Comparison of ENCODE assay signal across 1 cellular context in the genomic region with DNA sequence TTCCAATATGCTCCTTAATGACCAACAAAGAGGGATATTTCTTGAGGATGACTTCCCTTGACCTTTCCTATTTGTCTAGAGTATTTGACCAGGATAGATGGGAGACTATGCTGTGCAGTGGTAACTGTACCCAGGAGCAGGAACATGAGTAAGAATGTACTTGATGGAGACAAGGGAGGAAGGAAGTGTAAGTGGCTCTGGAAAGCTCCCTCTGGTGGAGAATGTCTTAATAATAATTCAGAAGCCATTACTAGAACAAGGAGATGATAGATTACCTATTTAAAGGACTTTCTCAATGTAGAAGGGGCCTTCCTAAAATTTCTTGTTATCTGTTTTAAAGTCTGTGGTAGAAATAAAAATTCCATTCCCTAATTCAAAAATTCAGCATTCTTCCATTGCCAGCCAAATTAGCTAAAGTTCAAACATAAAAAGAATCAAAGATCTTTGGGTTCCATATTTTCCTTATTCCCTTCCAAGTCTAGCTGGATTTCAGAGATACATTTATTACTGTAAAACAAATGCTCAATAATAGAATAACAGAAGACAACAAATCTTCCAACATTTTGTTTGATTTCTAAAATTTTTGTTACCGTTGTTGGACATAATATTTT.
TF ChIP-seq lines count a peak whose summit lies in the region.

No MANE protein-coding gene starts in this region.

TF ChIP-seq in WTC11, 78 proteins besides CTCF, POLR2A, EP300 and RAD21 (continued from another document):
- TF ChIP-seq, protein P1, sequence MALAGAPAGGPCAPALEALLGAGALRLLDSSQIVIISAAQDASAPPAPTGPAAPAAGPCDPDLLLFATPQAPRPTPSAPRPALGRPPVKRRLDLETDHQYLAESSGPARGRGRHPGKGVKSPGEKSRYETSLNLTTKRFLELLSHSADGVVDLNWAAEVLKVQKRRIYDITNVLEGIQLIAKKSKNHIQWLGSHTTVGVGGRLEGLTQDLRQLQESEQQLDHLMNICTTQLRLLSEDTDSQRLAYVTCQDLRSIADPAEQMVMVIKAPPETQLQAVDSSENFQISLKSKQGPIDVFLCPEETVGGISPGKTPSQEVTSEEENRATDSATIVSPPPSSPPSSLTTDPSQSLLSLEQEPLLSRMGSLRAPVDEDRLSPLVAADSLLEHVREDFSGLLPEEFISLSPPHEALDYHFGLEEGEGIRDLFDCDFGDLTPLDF (CRISPR knock-in tag; IDR thresholded peaks at IDR 0.05) = no peak
- TF ChIP-seq ZNF671 (CRISPR knock-in tag; IDR thresholded peaks at IDR 0.05) = no peak
- TF ChIP-seq, protein P2, sequence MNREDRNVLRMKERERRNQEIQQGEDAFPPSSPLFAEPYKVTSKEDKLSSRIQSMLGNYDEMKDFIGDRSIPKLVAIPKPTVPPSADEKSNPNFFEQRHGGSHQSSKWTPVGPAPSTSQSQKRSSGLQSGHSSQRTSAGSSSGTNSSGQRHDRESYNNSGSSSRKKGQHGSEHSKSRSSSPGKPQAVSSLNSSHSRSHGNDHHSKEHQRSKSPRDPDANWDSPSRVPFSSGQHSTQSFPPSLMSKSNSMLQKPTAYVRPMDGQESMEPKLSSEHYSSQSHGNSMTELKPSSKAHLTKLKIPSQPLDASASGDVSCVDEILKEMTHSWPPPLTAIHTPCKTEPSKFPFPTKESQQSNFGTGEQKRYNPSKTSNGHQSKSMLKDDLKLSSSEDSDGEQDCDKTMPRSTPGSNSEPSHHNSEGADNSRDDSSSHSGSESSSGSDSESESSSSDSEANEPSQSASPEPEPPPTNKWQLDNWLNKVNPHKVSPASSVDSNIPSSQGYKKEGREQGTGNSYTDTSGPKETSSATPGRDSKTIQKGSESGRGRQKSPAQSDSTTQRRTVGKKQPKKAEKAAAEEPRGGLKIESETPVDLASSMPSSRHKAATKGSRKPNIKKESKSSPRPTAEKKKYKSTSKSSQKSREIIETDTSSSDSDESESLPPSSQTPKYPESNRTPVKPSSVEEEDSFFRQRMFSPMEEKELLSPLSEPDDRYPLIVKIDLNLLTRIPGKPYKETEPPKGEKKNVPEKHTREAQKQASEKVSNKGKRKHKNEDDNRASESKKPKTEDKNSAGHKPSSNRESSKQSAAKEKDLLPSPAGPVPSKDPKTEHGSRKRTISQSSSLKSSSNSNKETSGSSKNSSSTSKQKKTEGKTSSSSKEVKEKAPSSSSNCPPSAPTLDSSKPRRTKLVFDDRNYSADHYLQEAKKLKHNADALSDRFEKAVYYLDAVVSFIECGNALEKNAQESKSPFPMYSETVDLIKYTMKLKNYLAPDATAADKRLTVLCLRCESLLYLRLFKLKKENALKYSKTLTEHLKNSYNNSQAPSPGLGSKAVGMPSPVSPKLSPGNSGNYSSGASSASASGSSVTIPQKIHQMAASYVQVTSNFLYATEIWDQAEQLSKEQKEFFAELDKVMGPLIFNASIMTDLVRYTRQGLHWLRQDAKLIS (CRISPR knock-in tag; IDR thresholded peaks at IDR 0.05; ENCODE audit: borderline replicate concordance) = no peak
- TF ChIP-seq, protein P3, sequence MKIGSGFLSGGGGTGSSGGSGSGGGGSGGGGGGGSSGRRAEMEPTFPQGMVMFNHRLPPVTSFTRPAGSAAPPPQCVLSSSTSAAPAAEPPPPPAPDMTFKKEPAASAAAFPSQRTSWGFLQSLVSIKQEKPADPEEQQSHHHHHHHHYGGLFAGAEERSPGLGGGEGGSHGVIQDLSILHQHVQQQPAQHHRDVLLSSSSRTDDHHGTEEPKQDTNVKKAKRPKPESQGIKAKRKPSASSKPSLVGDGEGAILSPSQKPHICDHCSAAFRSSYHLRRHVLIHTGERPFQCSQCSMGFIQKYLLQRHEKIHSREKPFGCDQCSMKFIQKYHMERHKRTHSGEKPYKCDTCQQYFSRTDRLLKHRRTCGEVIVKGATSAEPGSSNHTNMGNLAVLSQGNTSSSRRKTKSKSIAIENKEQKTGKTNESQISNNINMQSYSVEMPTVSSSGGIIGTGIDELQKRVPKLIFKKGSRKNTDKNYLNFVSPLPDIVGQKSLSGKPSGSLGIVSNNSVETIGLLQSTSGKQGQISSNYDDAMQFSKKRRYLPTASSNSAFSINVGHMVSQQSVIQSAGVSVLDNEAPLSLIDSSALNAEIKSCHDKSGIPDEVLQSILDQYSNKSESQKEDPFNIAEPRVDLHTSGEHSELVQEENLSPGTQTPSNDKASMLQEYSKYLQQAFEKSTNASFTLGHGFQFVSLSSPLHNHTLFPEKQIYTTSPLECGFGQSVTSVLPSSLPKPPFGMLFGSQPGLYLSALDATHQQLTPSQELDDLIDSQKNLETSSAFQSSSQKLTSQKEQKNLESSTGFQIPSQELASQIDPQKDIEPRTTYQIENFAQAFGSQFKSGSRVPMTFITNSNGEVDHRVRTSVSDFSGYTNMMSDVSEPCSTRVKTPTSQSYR (CRISPR knock-in tag; IDR thresholded peaks at IDR 0.05) = no peak
- no peak for TF ChIP-seq SP1 (CRISPR knock-in tag; conservative IDR thresholded peaks at IDR 0.05)
- no peak for TF ChIP-seq NFYB (CRISPR knock-in tag; conservative IDR thresholded peaks at IDR 0.05; ENCODE audit: low read depth)
- TF ChIP-seq NR3C1 (CRISPR knock-in tag; conservative IDR thresholded peaks at IDR 0.05; ENCODE audit: low read depth) = no peak
